Comparison of ENCODE assay signal across 23 cellular contexts in the genomic region with DNA sequence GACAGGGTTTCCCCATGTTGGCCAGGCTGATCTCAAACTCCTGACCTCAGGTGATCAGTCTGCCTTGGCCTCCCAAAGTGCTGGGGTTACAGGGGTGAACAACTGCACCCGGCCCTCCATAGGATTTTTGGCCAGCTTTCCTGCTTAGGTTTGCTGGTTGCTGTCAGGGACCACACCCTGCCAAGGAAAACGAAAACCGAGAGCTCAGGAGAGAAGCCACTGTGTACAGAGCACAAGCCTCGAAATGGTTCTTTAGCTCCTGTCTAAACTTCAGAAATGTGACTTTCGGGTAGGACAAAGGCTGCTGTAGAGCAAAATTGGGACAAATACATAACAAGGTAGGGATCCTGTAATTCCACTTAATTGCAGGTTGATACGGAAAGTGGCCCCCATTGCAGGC.
DNase-seq lines count a peak whose midpoint lies in the region; ATAC-seq and TF ChIP-seq lines count a peak whose summit lies in the region.
"Had no signal": no experiment of that assay in that cellular context is flagged by ENCODE, and none has a peak within 500 bp of the region (broad histone marks: within the 10 kb centered on the region; RNA-seq: fewer than 3 reads in every experiment).

No MANE protein-coding gene starts in this region.

- H3K36me3 Mint-ChIP-seq in nephron (ENCODE audit: low read depth): no peaks in the 10 kb centered on the region
- H3K36me3 Mint-ChIP-seq: activated naive CD8-positive, alpha-beta T cell treated with anti-CD3 and anti-CD28 coated beads, Interleukin-2, amount 10 ng/mL, durations not matched to agents 7 days and 5 days; natural killer cell treated with Interleukin-12 subunit alpha and Interleukin-12 subunit beta and Interleukin-15 and Interleukin-18, amount 100 ng/mL, for 72 hours; stimulated activated memory B cell treated with anti-CD40 and anti-IgM and Interleukin-4, amounts not matched to agents 10 μg/mL and 1 μg/mL and 100 μg/mL, for 72 hours had no signal

- H3K27me3 Mint-ChIP-seq in nephron (ENCODE audit: low read depth): peaks cover 7% of the 10 kb centered on the region
- H3K27me3 Mint-ChIP-seq: activated naive CD8-positive, alpha-beta T cell treated with anti-CD3 and anti-CD28 coated beads, Interleukin-2, amount 10 ng/mL, durations not matched to agents 7 days and 5 days had no signal

- DNase-seq in DMS 273 (lab: John Stamatoyannopoulos, UW; ENCODE audit: unreplicated experiment) (peak; percentile 52), DMS 273 treated with DMSO at 0.1 percent for 48 hours (lab: John Stamatoyannopoulos, UW) (no peak), occipital lobe (lab: John Stamatoyannopoulos, UW) (no peak)
- DNase-seq: activated CD4-positive, alpha-beta T cell treated with anti-CD3 and anti-CD28 coated beads, Interleukin-2, amount 50 U/mL, for 1 hour; activated naive CD8-positive, alpha-beta T cell treated with anti-CD3 and anti-CD28 coated beads, Interleukin-2, amount 10 ng/mL, durations not matched to agents 7 days and 5 days; AML-193; DMS79 treated with DMSO at 0.1 percent for 48 hours; effector CD8-positive, alpha-beta T cell; NCI-H2029 treated with DMSO at 0.1 percent for 48 hours had no signal

- H3K4me1 ChIP-seq in esophagus (ENCODE audit: control insufficient read depth in 2 of 2, insufficient read depth in 2 of 2, low read length in 1 of 2): no peaks in the 10 kb centered on the region

- WGBS in esophagus, 2 donors: 47 to 60% methylated on average over 6 of the region's 6 CpGs

- no peak for ATAC-seq in GM18870 (IDR thresholded peaks at IDR 0.05; ENCODE audit: unreplicated experiment)
- ATAC-seq in GM21723 (IDR thresholded peaks at IDR 0.05; ENCODE audit: unreplicated experiment): no peak
- ATAC-seq: natural killer cell treated with Interleukin-12 subunit alpha and Interleukin-12 subunit beta and Interleukin-15 and Interleukin-18, amount 100 ng/mL, for 72 hours; stimulated activated memory B cell treated with anti-CD40 and anti-IgM and Interleukin-4, amounts not matched to agents 10 μg/mL and 1 μg/mL and 100 μg/mL, for 72 hours had no signal

- H3K4me1 Mint-ChIP-seq in nephron: peaks cover 19% of the 10 kb centered on the region
- H3K4me1 Mint-ChIP-seq: stimulated activated memory B cell treated with anti-CD40 and anti-IgM and Interleukin-4, amounts not matched to agents 10 μg/mL and 1 μg/mL and 100 μg/mL, for 72 hours had no signal

- H3K27ac ChIP-seq in esophagus (ENCODE audit: low read depth in 2 of 2, low read length in 1 of 2) (peak overlapping the region; percentile 70 to 83), temporal lobe (ENCODE audit: low read depth, low read length) (peak overlapping the region; percentile 18)
- H3K27ac ChIP-seq: 22Rv1, GM23248, RWPE1, VCaP had no signal

- H3K27me3 ChIP-seq in esophagus (ENCODE audit: control insufficient read depth in 1 of 2, insufficient read depth in 2 of 2, low read length in 2 of 2): no peaks in the 10 kb centered on the region

- peaks cover 0 to 3% of the 10 kb centered on the region in 2 donors for H3K9me3 ChIP-seq in esophagus (ENCODE audit: control insufficient read depth in 2 of 2, insufficient read depth in 1 of 2, low read depth in 1 of 2, low read length in 1 of 2)
- H3K9me3 ChIP-seq: SK-N-SH had no signal

- peak overlapping the region; percentile 11 to 22 for H3K4me3 ChIP-seq in esophagus (ENCODE audit: low read depth in 1 of 2, low read length in 2 of 2)
- H3K4me3 ChIP-seq: GM23248, skin epidermis had no signal

- H3K27ac Mint-ChIP-seq in nephron: peak overlapping the region; percentile 82 to 88 (median 86)
- H3K27ac Mint-ChIP-seq: activated naive CD8-positive, alpha-beta T cell treated with anti-CD3 and anti-CD28 coated beads, Interleukin-2, amount 10 ng/mL, durations not matched to agents 7 days and 5 days; activated T-helper 2 cell treated with anti-CD3 and anti-CD28 coated beads, Interferon-gamma antibody, Interleukin-2, Interleukin-4, amounts not matched to agents 10 μg/mL and 5 μg/mL and 100 μg/mL, durations not matched to agents 14 hours and 24 hours and 36 hours; natural killer cell treated with Interleukin-12 subunit alpha and Interleukin-12 subunit beta and Interleukin-15 and Interleukin-18, amount 100 ng/mL, for 72 hours; stimulated activated memory B cell treated with anti-CD40 and anti-IgM and Interleukin-4, amounts not matched to agents 10 μg/mL and 1 μg/mL and 100 μg/mL, for 72 hours had no signal

- TF ChIP-seq CTCF in nephron (IDR thresholded peaks at IDR 0.05; ENCODE audit: unreplicated experiment in 3 of 3): no peak

- peaks cover 26% of the 10 kb centered on the region for H3K9me3 Mint-ChIP-seq in nephron
- H3K9me3 Mint-ChIP-seq: activated T-helper 2 cell treated with anti-CD3 and anti-CD28 coated beads, Interferon-gamma antibody, Interleukin-2, Interleukin-4, amounts not matched to agents 10 μg/mL and 5 μg/mL and 100 μg/mL, durations not matched to agents 14 hours and 24 hours and 36 hours; natural killer cell treated with Interleukin-12 subunit alpha and Interleukin-12 subunit beta and Interleukin-15 and Interleukin-18, amount 100 ng/mL, for 72 hours had no signal

- peak overlapping the region in 2 of 3 experiments; percentile 13 to 44 for H3K4me3 Mint-ChIP-seq in nephron
- H3K4me3 Mint-ChIP-seq: activated naive CD8-positive, alpha-beta T cell treated with anti-CD3 and anti-CD28 coated beads, Interleukin-2, amount 10 ng/mL, durations not matched to agents 7 days and 5 days; natural killer cell treated with Interleukin-12 subunit alpha and Interleukin-12 subunit beta and Interleukin-15 and Interleukin-18, amount 100 ng/mL, for 72 hours; stimulated activated memory B cell treated with anti-CD40 and anti-IgM and Interleukin-4, amounts not matched to agents 10 μg/mL and 1 μg/mL and 100 μg/mL, for 72 hours had no signal

- no peaks in the 10 kb centered on the region for H3K36me3 ChIP-seq in esophagus (ENCODE audit: control insufficient read depth in 2 of 2, insufficient read depth in 2 of 2, low read length in 1 of 2)
